In genomic region chr1:89524369-89525168, GRCh38 we compare ENCODE assay signal across 8 cellular contexts. TPM values are rescaled to one million over a fixed set of nuclear protein-coding genes. Genes with fewer than 3 reads are reported as not detected.
A peak's percentile ranks its signal among the peaks of the same experiment; 100 is the strongest.
DNase-seq lines count a peak whose midpoint lies in the region; ATAC-seq and TF ChIP-seq lines count a peak whose summit lies in the region.

Gene LRRC8B (plus strand): TSS chr1:89524829. CDS start chr1:89582651, 57,822 bp downstream.

- no peak; the same call in 1 of the 2 replicates for TF ChIP-seq CTCF in C4-2B (conservative IDR thresholded peaks at IDR 0.05)

- peak within 1 kb of the TSS; percentile 96 for H3K27ac ChIP-seq in C4-2B

- DNase-seq in NCI-H82 (lab: John Stamatoyannopoulos, UW) (peak; percentile 93), lung microvascular endothelial cell (ENCODE audit: low read depth in 2 of 2) (peak; percentile 89 to 92)
- DNase-seq in activated CD8-positive, alpha-beta memory T cell treated with anti-CD3 and anti-CD28 coated beads for 24 hours = peak; percentile 94
- peak; percentile 73 for DNase-seq in effector CD8-positive, alpha-beta T cell (lab: John Stamatoyannopoulos, UW)
- peak; percentile 86 to 91 (median 90) for DNase-seq in stimulated activated CD4-positive, alpha-beta T cell treated with anti-CD3 and anti-CD28 coated beads, TNF-alpha, amount 100 ng/mL, for 4 hours (ENCODE audit: low read depth in 3 of 3)

- ATAC-seq in GM19324 (IDR thresholded peaks at IDR 0.05; ENCODE audit: low FRiP score, unreplicated experiment) (peak; percentile 98), HG03460 (IDR thresholded peaks at IDR 0.05; ENCODE audit: unreplicated experiment) (peak; percentile 82)

RNA-seq across cellular contexts. Expression of gene LRRC8B, which starts in this region (rescaled TPM):
- total RNA-seq in lung microvascular endothelial cell = 1.2 and 3.3 TPM in 2 replicates

Comparison
In these comparisons a context has a peak if more than half of its experiments do, and no peak if none do; other contexts are left out.
1. Peak in every context shown above with its lines: DNase-seq, ATAC-seq and H3K27ac ChIP-seq.